ENCODE assay signal across 23 cellular contexts in genomic region chr9:88736136-88736637, GRCh38.
"Had no signal": no experiment of that assay in that cellular context is flagged by ENCODE, and none has a peak within 500 bp of the region (broad histone marks: within the 10 kb centered on the region; RNA-seq: fewer than 3 reads in every experiment).

No MANE protein-coding gene starts in this region.

- H3K4me1 ChIP-seq: left lung, sigmoid colon, testis had no signal

- DNase-seq: activated CD4-positive, alpha-beta T cell treated with anti-CD3 and anti-CD28 coated beads, Interleukin-2, amount 10 ng/mL, durations not matched to agents 7 days and 5 days; activated CD4-positive, CD25-positive, alpha-beta regulatory T cell treated with anti-CD3 and anti-CD28 coated beads, Interleukin-2, amount 50 U/mL, for 72 hours; activated CD8-positive, alpha-beta memory T cell treated with anti-CD3 and anti-CD28 coated beads, Interleukin-2, amount 10 ng/mL, durations not matched to agents 7 days and 5 days; activated CD8-positive, alpha-beta T cell treated with anti-CD3 and anti-CD28 coated beads for 36 hours; activated effector memory CD4-positive, alpha-beta T cell treated with anti-CD3 and anti-CD28 coated beads, Interleukin-2, amount 50 U/mL, for 16 hours; activated T-cell treated with anti-CD3 and anti-CD28 coated beads for 4 hours; anterior cingulate cortex; dermis blood vessel endothelial cell; effector CD8-positive, alpha-beta T cell; immature natural killer cell; kidney glomerular epithelial cell; left lung; natural killer cell; retina; sigmoid colon; stimulated activated CD4-positive, alpha-beta T cell treated with anti-CD3 and anti-CD28 coated beads, Interleukin-2, amount 100 ng/mL, for 48 hours; stimulated activated CD8-positive, alpha-beta memory T cell treated with anti-CD3 and anti-CD28 coated beads, Interleukin-4, amount 100 ng/mL, for 48 hours; stimulated activated naive B cell treated with anti-CD40 and anti-IgM and Interleukin-4, amounts not matched to agents 10 μg/mL and 1 μg/mL and 100 μg/mL, for 72 hours; testis; upper lobe of left lung had no signal

- H3K36me3 ChIP-seq: left lung, sigmoid colon, upper lobe of left lung had no signal

- FAIRE-seq: endothelial cell of umbilical vein had no signal

- H3K4me3 ChIP-seq: left lung, lung, sigmoid colon, testis, upper lobe of left lung had no signal

- H3K9me3 ChIP-seq: left lung, sigmoid colon, testis, upper lobe of left lung had no signal

- H3K27ac ChIP-seq: left lung, sigmoid colon, testis, upper lobe of left lung, VCaP had no signal
